In the genomic region with DNA sequence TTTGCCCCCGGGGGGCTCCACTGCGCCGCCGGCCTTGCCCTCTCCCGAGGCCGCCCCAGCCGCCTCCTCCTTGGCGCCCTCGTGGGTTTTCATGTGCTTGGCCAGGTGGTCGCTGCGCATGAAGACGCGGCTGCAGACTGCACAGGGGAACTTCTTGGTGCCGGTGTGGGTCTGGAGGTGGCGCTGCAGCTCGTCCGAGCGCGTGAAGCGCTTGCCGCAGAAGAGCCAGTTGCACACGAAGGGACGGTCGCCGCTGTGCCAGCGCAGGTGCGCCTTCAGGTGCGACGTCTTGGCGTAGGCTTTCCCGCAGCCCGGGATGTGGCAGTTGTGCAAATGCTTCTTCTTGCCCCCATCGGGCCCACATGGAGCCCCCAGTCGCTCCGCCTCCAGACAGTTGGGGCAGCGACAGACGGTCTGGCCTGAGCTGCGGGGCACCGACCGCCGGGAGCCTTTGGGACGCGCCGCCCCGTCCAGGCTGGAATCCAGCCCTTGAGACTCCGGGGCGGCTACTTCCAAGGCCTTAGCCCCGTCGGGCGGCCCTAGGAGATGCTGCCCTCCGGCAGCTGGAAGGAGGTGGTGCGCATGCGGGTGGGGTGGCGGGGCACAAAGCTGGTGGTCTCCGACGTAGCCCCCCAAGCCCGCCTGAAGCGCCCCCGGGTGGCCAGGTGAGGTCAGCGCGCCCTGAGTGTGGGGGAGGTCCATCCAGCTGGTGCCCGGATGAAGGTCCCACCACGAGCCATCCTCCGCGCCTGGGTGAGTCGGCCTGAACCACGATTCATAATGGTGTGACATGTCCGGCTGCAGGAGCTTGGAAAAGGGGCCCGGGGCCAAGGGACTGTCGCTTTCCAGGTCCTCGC, we compare ENCODE assay signal across 10 cellular contexts. TPM values are rescaled to one million over a fixed set of nuclear protein-coding genes. Genes with fewer than 3 reads are reported as not detected.
DNase-seq lines count a peak whose midpoint lies in the region; ATAC-seq and TF ChIP-seq lines count a peak whose summit lies in the region.
"Had no signal": no experiment of that assay in that cellular context is flagged by ENCODE, and none has a peak within 500 bp of the region (broad histone marks: within the 10 kb centered on the region; RNA-seq: fewer than 3 reads in every experiment).

No MANE protein-coding gene starts in this region.

- TF ChIP-seq CTCF in GM10248 (IDR thresholded peaks at IDR 0.05; ENCODE audit: control extremely low read depth, extremely low read depth, low read depth, missing control alignments) (peak; percentile 42), LNCaP clone FGC (IDR thresholded peaks at IDR 0.05; ENCODE audit: control insufficient read depth, extremely low read depth, insufficient read depth) (peak; percentile 44), mammary epithelial cell (conservative IDR thresholded peaks at IDR 0.05 in 1 of 2, IDR thresholded peaks at IDR 0.05 in 1 of 2; ENCODE audit: extremely low read depth in 1 of 2, insufficient read depth in 1 of 2, low read depth in 1 of 2, low read length in 2 of 2) (peak; percentile 38 to 54), nephron (IDR thresholded peaks at IDR 0.05; ENCODE audit: unreplicated experiment in 3 of 3) (peak in 2 of 3 experiments; percentile 21 to 29)

- H3K9ac ChIP-seq in mammary epithelial cell (ENCODE audit: insufficient read depth, low read length): no peak overlapping the region

- H3K9me3 Mint-ChIP-seq in nephron: no peaks in the 10 kb centered on the region

- no peaks in the 10 kb centered on the region for H4K20me1 ChIP-seq in mammary epithelial cell (ENCODE audit: insufficient read depth, low read length)

- no peaks in the 10 kb centered on the region for H3K36me3 Mint-ChIP-seq in nephron (ENCODE audit: low read depth)

- H3K4me3 Mint-ChIP-seq in nephron: no peak overlapping the region

- 76% methylated on average over 42 of the region's 71 CpGs for WGBS in mammary epithelial cell (ENCODE audit: low coverage, missing lambda C conversion rate)

- H3K9me3 ChIP-seq in mammary epithelial cell (replicated peaks; ENCODE audit: insufficient read depth, low read length): no peaks in the 10 kb centered on the region

- no peak overlapping the region for H3K27ac ChIP-seq in mammary epithelial cell (ENCODE audit: insufficient read depth, low read depth, low read length)

- intact Hi-C loops in mammary epithelial cell (cut with micrococcal nuclease): no loop called here
- intact Hi-C loops in Right ventricle myocardium superior (cut with DNase I): no loop called here

- no TSS peak for BruUV-seq in mammary epithelial cell (replicated peaks; lab: Mats Ljungman, UMichigan)

- POLR2A ChIA-PET in GM10248 (lab: Yijun Ruan, JAX): no interaction called here

- peak overlapping the region; percentile 44 for H3K4me2 ChIP-seq in mammary epithelial cell (ENCODE audit: insufficient read depth, low read depth, low read length)

- H3K36me3 ChIP-seq in mammary epithelial cell (ENCODE audit: insufficient read depth, low read length): no peaks in the 10 kb centered on the region

- CTCF ChIA-PET in GM10248 (lab: Yijun Ruan, JAX): interaction anchor here (0.8 to 25.0 kb wide), 15 partner anchors 8 to 170 kb away, joined by 3 to 687 read pairs (median 3); a partner anchor contains a TSS
- CTCF ChIA-PET in mammary epithelial cell (lab: Charles Lee; ENCODE audit: low non-redundant PET): interaction anchor here (0.7 kb wide), 1 partner anchor 32 kb away, joined by 4 read pairs; no protein-coding TSS in a partner anchor

- no peaks in the 10 kb centered on the region for H3K27me3 ChIP-seq in mammary epithelial cell (ENCODE audit: insufficient read depth, low read length)

- ATAC-seq in GM18868 (IDR thresholded peaks at IDR 0.05; ENCODE audit: unreplicated experiment) (no peak), Right ventricle myocardium superior (ENCODE audit: poor library complexity) (no peak), HG03108 (IDR thresholded peaks at IDR 0.05; ENCODE audit: unreplicated experiment) (no peak), HG03457 (IDR thresholded peaks at IDR 0.05; ENCODE audit: unreplicated experiment) (no peak)

- no peak overlapping the region for H2AFZ ChIP-seq in mammary epithelial cell (ENCODE audit: low read depth, low read length)

- in situ Hi-C loops in mammary epithelial cell (cut with MboI; ENCODE audit: low sequenced_read_pairs in 2 of 2): loop anchor here in 1 of 2 donors (10.0 kb wide), 1 partner anchor 97 kb away; a partner anchor contains a TSS

- peaks cover 45% of the 10 kb centered on the region for H3K79me2 ChIP-seq in mammary epithelial cell (ENCODE audit: insufficient read depth, low read length)

- dilution Hi-C loops in mammary epithelial cell (cut with HindIII; ENCODE audit: low sequenced_read_pairs): loop anchor here (5.0 kb wide), 1 partner anchor 45 kb away; no protein-coding TSS in a partner anchor

- H3K27ac Mint-ChIP-seq in nephron: no peak overlapping the region

- peaks cover 51% of the 10 kb centered on the region for H3K4me1 ChIP-seq in mammary epithelial cell (ENCODE audit: insufficient read depth, low read length)

- peaks cover 40% of the 10 kb centered on the region for H3K4me1 Mint-ChIP-seq in nephron

- DNase-seq in GM10248 (ENCODE audit: extremely low spot score): no peak
- DNase-seq in LNCaP clone FGC (ENCODE audit: low read depth): no peak
- DNase-seq in mammary epithelial cell: no peak
- DNase-seq in Right ventricle myocardium superior: no peak
- DNase-seq: caudate nucleus had no signal

- peaks cover 92% of the 10 kb centered on the region for H3K27me3 Mint-ChIP-seq in nephron (ENCODE audit: low read depth)

- H3K4me3 ChIP-seq in LNCaP clone FGC (ENCODE audit: low read depth, low read length) (no peak overlapping the region), mammary epithelial cell (replicated peaks in 1 of 3; ENCODE audit: insufficient read depth in 1 of 3, low read depth in 2 of 3, low read length in 3 of 3) (no peak overlapping the region)

RNA-seq across cellular contexts. Expression of a gene that starts 3.4 kb away (rescaled TPM):
- total RNA-seq in mammary epithelial cell (10 to 100 TPM in 1 of 2 donors, 1 to 10 TPM in 1; 4.2 to 15.1 TPM), Right ventricle myocardium superior (0.08 TPM)
- 4.6 TPM for polyA plus RNA-seq in mammary epithelial cell
- 7.7 TPM for polyA minus RNA-seq in mammary epithelial cell
- total RNA-seq: LHCN-M2 had no signal

RNA-seq across cellular contexts. Expression of a gene that starts 6.5 kb away (rescaled TPM):
- total RNA-seq in mammary epithelial cell (10 to 100 TPM; 29.0 to 36.3 TPM), Right ventricle myocardium superior (24.2 TPM)
- 25.2 TPM for polyA plus RNA-seq in mammary epithelial cell
- polyA minus RNA-seq in mammary epithelial cell: 22.3 TPM

RNA-seq across cellular contexts. Expression of a gene that starts 16.1 kb away (rescaled TPM):
- total RNA-seq in mammary epithelial cell (under 1 TPM in 1 of 2 donors, not detected in 1; 0.54 TPM), Right ventricle myocardium superior (0.19 TPM)
- polyA plus RNA-seq in mammary epithelial cell: 0.28 TPM
- not detected for polyA minus RNA-seq in mammary epithelial cell

RNA-seq across cellular contexts. Expression of a gene that starts 16.2 kb away (rescaled TPM):
- total RNA-seq in mammary epithelial cell: 10 to 100 TPM; 18.2 to 39.4 TPM
- 53.5 TPM for polyA plus RNA-seq in mammary epithelial cell
- 34.4 TPM for polyA minus RNA-seq in mammary epithelial cell
- total RNA-seq in Right ventricle myocardium superior: 53.5 TPM

RNA-seq across cellular contexts. Expression of a gene that starts 26.0 kb away (rescaled TPM):
- total RNA-seq in mammary epithelial cell (1 to 10 TPM; 2.0 to 6.7 TPM), Right ventricle myocardium superior (4.8 TPM)
- 2.9 TPM for polyA plus RNA-seq in mammary epithelial cell
- 17.2 TPM for polyA minus RNA-seq in mammary epithelial cell
